In genomic region chr4:924107-925096, GRCh38 we compare ENCODE assay signal across 7 cellular contexts. TPM values are rescaled to one million over a fixed set of nuclear protein-coding genes. Genes with fewer than 3 reads are reported as not detected.
DNase-seq lines count a peak whose midpoint lies in the region; ATAC-seq and TF ChIP-seq lines count a peak whose summit lies in the region.

No MANE protein-coding gene starts in this region.

- peaks cover 20% of the 10 kb centered on the region; the same call in 1 of the 2 replicates for H4K20me1 ChIP-seq in Karpas-422 (ENCODE audit: insufficient read depth, low read depth, low read length)

- H4K91ac ChIP-seq in trophoblast cell (ENCODE audit: low read depth, low read length): no peak overlapping the region
- H4K91ac ChIP-seq in neuronal stem cell (ENCODE audit: low read depth, low read length, poor library complexity): no peak overlapping the region

- no peaks in the 10 kb centered on the region for H3K27me3 ChIP-seq in trophoblast cell (ENCODE audit: insufficient read depth, low read length)
- H3K27me3 ChIP-seq in neuronal stem cell (ENCODE audit: control insufficient read depth in 3 of 3, insufficient read depth in 3 of 3, low read depth in 1 of 3, low read length in 3 of 3): no peaks in the 10 kb centered on the region
- no peaks in the 10 kb centered on the region for H3K27me3 ChIP-seq in Karpas-422 (ENCODE audit: low read length)

- in situ Hi-C loops in astrocyte of the spinal cord (cut with HindIII; ENCODE audit: low sequenced_read_pairs): no loop called here

- no peaks in the 10 kb centered on the region for H3K9me2 ChIP-seq in Karpas-422 (replicated peaks; ENCODE audit: insufficient read depth, low read length)

- H3K18ac ChIP-seq in trophoblast cell (ENCODE audit: low read length) (no peak overlapping the region), neuronal stem cell (ENCODE audit: low read length) (no peak overlapping the region)

- H2BK12ac ChIP-seq in trophoblast cell (ENCODE audit: low read length) (no peak overlapping the region), neuronal stem cell (ENCODE audit: low read length) (no peak overlapping the region)

- ATAC-seq in GM18873 (IDR thresholded peaks at IDR 0.05; ENCODE audit: low FRiP score, unreplicated experiment) (peak; percentile 57), HG03439 (IDR thresholded peaks at IDR 0.05; ENCODE audit: unreplicated experiment) (peak; percentile 44)

- no peak for TF ChIP-seq CTCF in astrocyte of the spinal cord (IDR thresholded peaks at IDR 0.05; ENCODE audit: low read depth, low read length)

- peak overlapping the region; percentile 52 for H3K4ac ChIP-seq in trophoblast cell (ENCODE audit: low read depth, low read length)
- no peak overlapping the region for H3K4ac ChIP-seq in neuronal stem cell (ENCODE audit: low read length)

- H3K4me1 ChIP-seq in trophoblast cell (ENCODE audit: control insufficient read depth in 1 of 2, insufficient read depth in 2 of 2, low read length in 2 of 2) (peaks cover 2 to 4% of the 10 kb centered on the region in 2 experiments), neuronal stem cell (ENCODE audit: control insufficient read depth in 2 of 2, insufficient read depth in 1 of 2, low read depth in 1 of 2, low read length in 2 of 2) (no peaks in the 10 kb centered on the region), Karpas-422 (ENCODE audit: low read length) (peaks cover 35% of the 10 kb centered on the region)

- H3K79me2 ChIP-seq in trophoblast cell (ENCODE audit: control insufficient read depth, insufficient read depth, low read length, poor library complexity) (peaks cover 12% of the 10 kb centered on the region), Karpas-422 (ENCODE audit: low read length) (peaks cover 89% of the 10 kb centered on the region)

- H3K4me2 ChIP-seq in trophoblast cell (ENCODE audit: low read length) (no peak overlapping the region), neuronal stem cell (ENCODE audit: insufficient read depth, low read length, poor library complexity, severe bottlenecking) (no peak overlapping the region), Karpas-422 (ENCODE audit: low read depth, low read length, poor library complexity, severe bottlenecking) (no peak overlapping the region)

- H2BK120ac ChIP-seq in trophoblast cell (ENCODE audit: insufficient read depth, low read length, poor library complexity) (no peak overlapping the region), neuronal stem cell (ENCODE audit: low read depth, low read length) (no peak overlapping the region)

- peaks cover 2% of the 10 kb centered on the region for H3K9me3 ChIP-seq in trophoblast cell (ENCODE audit: insufficient read depth, low read depth, low read length)
- no peaks in the 10 kb centered on the region for H3K9me3 ChIP-seq in neuronal stem cell (replicated peaks in 1 of 2; ENCODE audit: control insufficient read depth in 2 of 2, insufficient read depth in 1 of 2, low read depth in 1 of 2, low read length in 2 of 2)
- no peaks in the 10 kb centered on the region for H3K9me3 ChIP-seq in Karpas-422 (ENCODE audit: low read length)

- H3K27ac ChIP-seq in trophoblast cell (ENCODE audit: low read depth, low read length): no peak overlapping the region
- H3K27ac ChIP-seq in neuronal stem cell (replicated peaks; ENCODE audit: low read length): no peak overlapping the region
- H3K27ac ChIP-seq in Karpas-422 (ENCODE audit: low read length): no peak overlapping the region

- no peak overlapping the region for H3K9ac ChIP-seq in trophoblast cell (ENCODE audit: low read length)
- H3K9ac ChIP-seq in neuronal stem cell (ENCODE audit: low read depth, low read length, poor library complexity): no peak overlapping the region
- no peak overlapping the region for H3K9ac ChIP-seq in Karpas-422 (ENCODE audit: low read length)

- H2BK5ac ChIP-seq in trophoblast cell (ENCODE audit: low read depth, low read length, poor library complexity) (no peak overlapping the region), neuronal stem cell (ENCODE audit: low read length) (no peak overlapping the region)

- WGBS in trophoblast cell (ENCODE audit: extremely low coverage, insufficient coverage, insufficient read length): no CpG with 5 or more reads among the region's 18 CpGs
- no CpG with 5 or more reads among the region's 18 CpGs for WGBS in neuronal stem cell (ENCODE audit: extremely low coverage in 2 of 2, insufficient read length in 2 of 2, insufficient replicate concordance in 1 of 2), 2 donors

- no peak overlapping the region for H2AK5ac ChIP-seq in trophoblast cell (ENCODE audit: low read length)
- H2AK5ac ChIP-seq in neuronal stem cell (ENCODE audit: low read depth, low read length): no peak overlapping the region

- H3K36me3 ChIP-seq in trophoblast cell (ENCODE audit: control insufficient read depth in 1 of 2, insufficient read depth in 2 of 2, low read length in 2 of 2) (peaks cover 0 to 8% of the 10 kb centered on the region in 2 experiments), neuronal stem cell (replicated peaks in 1 of 2; ENCODE audit: control insufficient read depth in 2 of 2, insufficient read depth in 2 of 2, low read length in 2 of 2) (peaks cover 0 to 9% of the 10 kb centered on the region in 2 donors), Karpas-422 (ENCODE audit: insufficient read depth, low read length) (peaks cover 3% of the 10 kb centered on the region; the same call in 1 of the 2 replicates)

- H2BK15ac ChIP-seq in neuronal stem cell (ENCODE audit: low read length): no peak overlapping the region

- no peak overlapping the region for H4K12ac ChIP-seq in trophoblast cell (ENCODE audit: low read depth, low read length)

- H4K8ac ChIP-seq in trophoblast cell (ENCODE audit: low read depth, low read length) (no peak overlapping the region), neuronal stem cell (ENCODE audit: low read depth, low read length) (no peak overlapping the region)

- H2AFZ ChIP-seq in trophoblast cell (ENCODE audit: insufficient read depth, low read length, poor library complexity) (no peak overlapping the region), neuronal stem cell (ENCODE audit: low read length) (no peak overlapping the region), Karpas-422 (ENCODE audit: low read length) (no peak overlapping the region)

- H3K4me3 ChIP-seq in astrocyte of the spinal cord (ENCODE audit: low read depth, low read length): no peak overlapping the region
- H3K4me3 ChIP-seq in trophoblast cell (ENCODE audit: low read depth, low read length): no peak overlapping the region
- H3K4me3 ChIP-seq in neuronal stem cell (ENCODE audit: low read length in 2 of 2): no peak overlapping the region
- no peak overlapping the region for H3K4me3 ChIP-seq in Karpas-422 (ENCODE audit: low read length)

- H3K79me1 ChIP-seq in trophoblast cell (ENCODE audit: low read length): no peaks in the 10 kb centered on the region
- peaks cover 11% of the 10 kb centered on the region for H3K79me1 ChIP-seq in neuronal stem cell (ENCODE audit: low read depth, low read length)

- peak; percentile 38 for DNase-seq in astrocyte of the spinal cord (ENCODE audit: low read depth, low spot score)
- DNase-seq in trophoblast cell: no peak
- no peak for DNase-seq in neuronal stem cell (ENCODE audit: low spot score)
- DNase-seq in NK-92 (lab: John Stamatoyannopoulos, UW; ENCODE audit: unreplicated experiment): no peak
- no peak for DNase-seq in Karpas-422

- H3K23ac ChIP-seq in trophoblast cell (ENCODE audit: low read length) (no peak overlapping the region), neuronal stem cell (ENCODE audit: low read depth, low read length, poor library complexity) (no peak overlapping the region)

- H3K14ac ChIP-seq in trophoblast cell (ENCODE audit: low read length) (no peak overlapping the region), neuronal stem cell (ENCODE audit: low read length) (no peak overlapping the region)

RNA-seq across cellular contexts. Expression of gene GAK, which starts 7.7 kb away (rescaled TPM):
- 76.4 and 76.8 TPM in 2 replicates for polyA plus RNA-seq in trophoblast cell (2013)
- 35.3 TPM for polyA plus RNA-seq in neuronal stem cell (2013, experiment 1 of 2)
- 34.3 TPM for polyA plus RNA-seq in neuronal stem cell (2013, experiment 2 of 2)
- 48.8 and 76.6 TPM in 2 replicates for total RNA-seq in Karpas-422 (2014; rRNA removed; shearing (Covaris generic); ENCODE audit: low replicate concordance)

RNA-seq across cellular contexts. Expression of gene TMEM175, which starts 7.9 kb away (rescaled TPM):
- polyA plus RNA-seq in trophoblast cell (2013): 13.5 and 15.8 TPM in 2 replicates
- 8.0 TPM for polyA plus RNA-seq in neuronal stem cell (2013, experiment 1 of 2)
- polyA plus RNA-seq in neuronal stem cell (2013, experiment 2 of 2): 7.7 TPM
- 15.1 and 28.1 TPM in 2 replicates for total RNA-seq in Karpas-422 (2014; rRNA removed; shearing (Covaris generic); ENCODE audit: low replicate concordance)

RNA-seq across cellular contexts. Expression of gene DGKQ, which starts 49.0 kb away (rescaled TPM):
- polyA plus RNA-seq in trophoblast cell (2013): 4.2 TPM in 2 replicates
- 5.4 TPM for polyA plus RNA-seq in neuronal stem cell (2013, experiment 1 of 2)
- polyA plus RNA-seq in neuronal stem cell (2013, experiment 2 of 2): 5.2 TPM
- 5.8 and 21.1 TPM in 2 replicates for total RNA-seq in Karpas-422 (2014; rRNA removed; shearing (Covaris generic); ENCODE audit: low replicate concordance)
